1 cellular context compared by ENCODE assay signal in the genomic region with DNA sequence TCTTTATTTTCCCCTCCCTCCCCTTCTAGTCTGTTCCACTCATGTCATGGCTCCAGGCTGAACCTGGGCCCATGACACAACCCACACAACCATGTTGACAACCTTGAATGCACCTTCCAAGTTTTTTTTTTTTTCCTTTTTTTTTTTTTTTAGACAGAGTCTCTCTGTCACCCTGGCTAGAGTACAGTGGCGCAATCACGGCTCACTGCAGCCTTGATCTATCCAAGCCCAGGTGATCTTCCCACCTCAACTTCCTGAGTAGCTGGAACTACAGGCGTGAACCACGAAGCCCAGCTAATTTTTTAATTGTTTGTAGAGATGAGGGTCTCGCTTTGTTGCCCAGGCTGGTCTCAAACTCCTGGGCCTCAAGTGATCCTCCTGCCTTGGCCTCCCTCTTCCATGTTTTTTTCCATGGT.
A peak's percentile ranks its signal among the peaks of the same experiment; 100 is the strongest.
TF ChIP-seq lines count a peak whose summit lies in the region.

No MANE protein-coding gene starts in this region.

TF ChIP-seq in HepG2, 621 proteins besides CTCF, POLR2A, EP300 and RAD21 (continues in another document):
- TF ChIP-seq, protein P1, sequence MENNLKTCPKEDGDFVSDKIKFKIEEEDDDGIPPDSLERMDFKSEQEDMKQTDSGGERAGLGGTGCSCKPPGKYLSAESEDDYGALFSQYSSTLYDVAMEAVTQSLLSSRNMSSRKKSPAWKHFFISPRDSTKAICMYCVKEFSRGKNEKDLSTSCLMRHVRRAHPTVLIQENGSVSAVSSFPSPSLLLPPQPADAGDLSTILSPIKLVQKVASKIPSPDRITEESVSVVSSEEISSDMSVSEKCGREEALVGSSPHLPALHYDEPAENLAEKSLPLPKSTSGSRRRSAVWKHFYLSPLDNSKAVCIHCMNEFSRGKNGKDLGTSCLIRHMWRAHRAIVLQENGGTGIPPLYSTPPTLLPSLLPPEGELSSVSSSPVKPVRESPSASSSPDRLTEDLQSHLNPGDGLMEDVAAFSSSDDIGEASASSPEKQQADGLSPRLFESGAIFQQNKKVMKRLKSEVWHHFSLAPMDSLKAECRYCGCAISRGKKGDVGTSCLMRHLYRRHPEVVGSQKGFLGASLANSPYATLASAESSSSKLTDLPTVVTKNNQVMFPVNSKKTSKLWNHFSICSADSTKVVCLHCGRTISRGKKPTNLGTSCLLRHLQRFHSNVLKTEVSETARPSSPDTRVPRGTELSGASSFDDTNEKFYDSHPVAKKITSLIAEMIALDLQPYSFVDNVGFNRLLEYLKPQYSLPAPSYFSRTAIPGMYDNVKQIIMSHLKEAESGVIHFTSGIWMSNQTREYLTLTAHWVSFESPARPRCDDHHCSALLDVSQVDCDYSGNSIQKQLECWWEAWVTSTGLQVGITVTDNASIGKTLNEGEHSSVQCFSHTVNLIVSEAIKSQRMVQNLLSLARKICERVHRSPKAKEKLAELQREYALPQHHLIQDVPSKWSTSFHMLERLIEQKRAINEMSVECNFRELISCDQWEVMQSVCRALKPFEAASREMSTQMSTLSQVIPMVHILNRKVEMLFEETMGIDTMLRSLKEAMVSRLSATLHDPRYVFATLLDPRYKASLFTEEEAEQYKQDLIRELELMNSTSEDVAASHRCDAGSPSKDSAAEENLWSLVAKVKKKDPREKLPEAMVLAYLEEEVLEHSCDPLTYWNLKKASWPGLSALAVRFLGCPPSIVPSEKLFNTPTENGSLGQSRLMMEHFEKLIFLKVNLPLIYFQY (CRISPR knock-in tag; IDR thresholded peaks at IDR 0.05; ENCODE audit: borderline replicate concordance), result peak; percentile 46; the same call in 1 of the 2 replicates
- no peak for TF ChIP-seq KLF6 (CRISPR knock-in tag; IDR thresholded peaks at IDR 0.05)
- TF ChIP-seq, protein P2, sequence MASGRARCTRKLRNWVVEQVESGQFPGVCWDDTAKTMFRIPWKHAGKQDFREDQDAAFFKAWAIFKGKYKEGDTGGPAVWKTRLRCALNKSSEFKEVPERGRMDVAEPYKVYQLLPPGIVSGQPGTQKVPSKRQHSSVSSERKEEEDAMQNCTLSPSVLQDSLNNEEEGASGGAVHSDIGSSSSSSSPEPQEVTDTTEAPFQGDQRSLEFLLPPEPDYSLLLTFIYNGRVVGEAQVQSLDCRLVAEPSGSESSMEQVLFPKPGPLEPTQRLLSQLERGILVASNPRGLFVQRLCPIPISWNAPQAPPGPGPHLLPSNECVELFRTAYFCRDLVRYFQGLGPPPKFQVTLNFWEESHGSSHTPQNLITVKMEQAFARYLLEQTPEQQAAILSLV (CRISPR knock-in tag; IDR thresholded peaks at IDR 0.05; ENCODE audit: borderline replicate concordance), result peak; percentile 74; the same call in 1 of the 2 replicates
- TF ChIP-seq NR3C1 (CRISPR knock-in tag; IDR thresholded peaks at IDR 0.05), result no peak
- TF ChIP-seq, protein P3, sequence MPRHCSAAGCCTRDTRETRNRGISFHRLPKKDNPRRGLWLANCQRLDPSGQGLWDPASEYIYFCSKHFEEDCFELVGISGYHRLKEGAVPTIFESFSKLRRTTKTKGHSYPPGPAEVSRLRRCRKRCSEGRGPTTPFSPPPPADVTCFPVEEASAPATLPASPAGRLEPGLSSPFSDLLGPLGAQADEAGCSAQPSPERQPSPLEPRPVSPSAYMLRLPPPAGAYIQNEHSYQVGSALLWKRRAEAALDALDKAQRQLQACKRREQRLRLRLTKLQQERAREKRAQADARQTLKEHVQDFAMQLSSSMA (CRISPR knock-in tag; IDR thresholded peaks at IDR 0.05), result no peak
- TF ChIP-seq KLF11 (CRISPR knock-in tag; IDR thresholded peaks at IDR 0.05), result no peak
- no peak for TF ChIP-seq ZNF768 (CRISPR knock-in tag; IDR thresholded peaks at IDR 0.05)
- TF ChIP-seq, protein P4, sequence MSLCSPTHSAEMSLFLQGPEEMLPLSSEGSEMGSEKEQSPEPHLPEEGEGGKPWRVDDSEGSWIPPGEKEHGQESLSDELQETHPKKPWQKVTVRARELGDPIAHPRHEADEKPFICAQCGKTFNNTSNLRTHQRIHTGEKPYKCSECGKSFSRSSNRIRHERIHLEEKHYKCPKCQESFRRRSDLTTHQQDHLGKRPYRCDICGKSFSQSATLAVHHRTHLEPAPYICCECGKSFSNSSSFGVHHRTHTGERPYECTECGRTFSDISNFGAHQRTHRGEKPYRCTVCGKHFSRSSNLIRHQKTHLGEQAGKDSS (CRISPR knock-in tag; IDR thresholded peaks at IDR 0.05; ENCODE audit: borderline replicate concordance, low read depth), result peak; percentile 39; the same call in 1 of the 2 replicates
- TF ChIP-seq SP2 (CRISPR knock-in tag; IDR thresholded peaks at IDR 0.05), result no peak
- no peak for TF ChIP-seq HNRNPL (IDR thresholded peaks at IDR 0.05; ENCODE audit: low read depth, low read length)
- TF ChIP-seq, protein P5, sequence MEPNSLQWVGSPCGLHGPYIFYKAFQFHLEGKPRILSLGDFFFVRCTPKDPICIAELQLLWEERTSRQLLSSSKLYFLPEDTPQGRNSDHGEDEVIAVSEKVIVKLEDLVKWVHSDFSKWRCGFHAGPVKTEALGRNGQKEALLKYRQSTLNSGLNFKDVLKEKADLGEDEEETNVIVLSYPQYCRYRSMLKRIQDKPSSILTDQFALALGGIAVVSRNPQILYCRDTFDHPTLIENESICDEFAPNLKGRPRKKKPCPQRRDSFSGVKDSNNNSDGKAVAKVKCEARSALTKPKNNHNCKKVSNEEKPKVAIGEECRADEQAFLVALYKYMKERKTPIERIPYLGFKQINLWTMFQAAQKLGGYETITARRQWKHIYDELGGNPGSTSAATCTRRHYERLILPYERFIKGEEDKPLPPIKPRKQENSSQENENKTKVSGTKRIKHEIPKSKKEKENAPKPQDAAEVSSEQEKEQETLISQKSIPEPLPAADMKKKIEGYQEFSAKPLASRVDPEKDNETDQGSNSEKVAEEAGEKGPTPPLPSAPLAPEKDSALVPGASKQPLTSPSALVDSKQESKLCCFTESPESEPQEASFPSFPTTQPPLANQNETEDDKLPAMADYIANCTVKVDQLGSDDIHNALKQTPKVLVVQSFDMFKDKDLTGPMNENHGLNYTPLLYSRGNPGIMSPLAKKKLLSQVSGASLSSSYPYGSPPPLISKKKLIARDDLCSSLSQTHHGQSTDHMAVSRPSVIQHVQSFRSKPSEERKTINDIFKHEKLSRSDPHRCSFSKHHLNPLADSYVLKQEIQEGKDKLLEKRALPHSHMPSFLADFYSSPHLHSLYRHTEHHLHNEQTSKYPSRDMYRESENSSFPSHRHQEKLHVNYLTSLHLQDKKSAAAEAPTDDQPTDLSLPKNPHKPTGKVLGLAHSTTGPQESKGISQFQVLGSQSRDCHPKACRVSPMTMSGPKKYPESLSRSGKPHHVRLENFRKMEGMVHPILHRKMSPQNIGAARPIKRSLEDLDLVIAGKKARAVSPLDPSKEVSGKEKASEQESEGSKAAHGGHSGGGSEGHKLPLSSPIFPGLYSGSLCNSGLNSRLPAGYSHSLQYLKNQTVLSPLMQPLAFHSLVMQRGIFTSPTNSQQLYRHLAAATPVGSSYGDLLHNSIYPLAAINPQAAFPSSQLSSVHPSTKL (CRISPR knock-in tag; IDR thresholded peaks at IDR 0.05), result peak; percentile 89; the same call in 1 of the 2 replicates
- TF ChIP-seq ZNF891 (CRISPR knock-in tag; IDR thresholded peaks at IDR 0.05), result no peak
- no peak for TF ChIP-seq ZNF253 (CRISPR knock-in tag; IDR thresholded peaks at IDR 0.05; ENCODE audit: borderline replicate concordance)
- peak; percentile 90 for TF ChIP-seq FOXJ3 (CRISPR knock-in tag; IDR thresholded peaks at IDR 0.05; ENCODE audit: borderline replicate concordance)
- TF ChIP-seq TCF7L2 (IDR thresholded peaks at IDR 0.05; ENCODE audit: low read depth, low read length), result no peak
- TF ChIP-seq, protein P6, sequence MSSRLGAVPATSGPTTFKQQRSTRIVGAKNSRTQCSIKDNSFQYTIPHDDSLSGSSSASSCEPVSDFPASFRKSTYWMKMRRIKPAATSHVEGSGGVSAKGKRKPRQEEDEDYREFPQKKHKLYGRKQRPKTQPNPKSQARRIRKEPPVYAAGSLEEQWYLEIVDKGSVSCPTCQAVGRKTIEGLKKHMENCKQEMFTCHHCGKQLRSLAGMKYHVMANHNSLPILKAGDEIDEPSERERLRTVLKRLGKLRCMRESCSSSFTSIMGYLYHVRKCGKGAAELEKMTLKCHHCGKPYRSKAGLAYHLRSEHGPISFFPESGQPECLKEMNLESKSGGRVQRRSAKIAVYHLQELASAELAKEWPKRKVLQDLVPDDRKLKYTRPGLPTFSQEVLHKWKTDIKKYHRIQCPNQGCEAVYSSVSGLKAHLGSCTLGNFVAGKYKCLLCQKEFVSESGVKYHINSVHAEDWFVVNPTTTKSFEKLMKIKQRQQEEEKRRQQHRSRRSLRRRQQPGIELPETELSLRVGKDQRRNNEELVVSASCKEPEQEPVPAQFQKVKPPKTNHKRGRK (CRISPR knock-in tag; IDR thresholded peaks at IDR 0.05), result no peak
- TF ChIP-seq RFX1 (IDR thresholded peaks at IDR 0.05), result no peak
- no peak for TF ChIP-seq ZNF44 (CRISPR knock-in tag; IDR thresholded peaks at IDR 0.05)
- no peak for TF ChIP-seq TAF15 (IDR thresholded peaks at IDR 0.05; ENCODE audit: low read depth, low read length, poor library complexity, severe bottlenecking)
- no peak for TF ChIP-seq ZNF224 (CRISPR knock-in tag; IDR thresholded peaks at IDR 0.05)
- TF ChIP-seq, protein P7, sequence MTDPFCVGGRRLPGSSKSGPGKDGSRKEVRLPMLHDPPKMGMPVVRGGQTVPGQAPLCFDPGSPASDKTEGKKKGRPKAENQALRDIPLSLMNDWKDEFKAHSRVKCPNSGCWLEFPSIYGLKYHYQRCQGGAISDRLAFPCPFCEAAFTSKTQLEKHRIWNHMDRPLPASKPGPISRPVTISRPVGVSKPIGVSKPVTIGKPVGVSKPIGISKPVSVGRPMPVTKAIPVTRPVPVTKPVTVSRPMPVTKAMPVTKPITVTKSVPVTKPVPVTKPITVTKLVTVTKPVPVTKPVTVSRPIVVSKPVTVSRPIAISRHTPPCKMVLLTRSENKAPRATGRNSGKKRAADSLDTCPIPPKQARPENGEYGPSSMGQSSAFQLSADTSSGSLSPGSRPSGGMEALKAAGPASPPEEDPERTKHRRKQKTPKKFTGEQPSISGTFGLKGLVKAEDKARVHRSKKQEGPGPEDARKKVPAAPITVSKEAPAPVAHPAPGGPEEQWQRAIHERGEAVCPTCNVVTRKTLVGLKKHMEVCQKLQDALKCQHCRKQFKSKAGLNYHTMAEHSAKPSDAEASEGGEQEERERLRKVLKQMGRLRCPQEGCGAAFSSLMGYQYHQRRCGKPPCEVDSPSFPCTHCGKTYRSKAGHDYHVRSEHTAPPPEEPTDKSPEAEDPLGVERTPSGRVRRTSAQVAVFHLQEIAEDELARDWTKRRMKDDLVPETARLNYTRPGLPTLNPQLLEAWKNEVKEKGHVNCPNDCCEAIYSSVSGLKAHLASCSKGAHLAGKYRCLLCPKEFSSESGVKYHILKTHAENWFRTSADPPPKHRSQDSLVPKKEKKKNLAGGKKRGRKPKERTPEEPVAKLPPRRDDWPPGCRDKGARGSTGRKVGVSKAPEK (CRISPR knock-in tag; IDR thresholded peaks at IDR 0.05; ENCODE audit: borderline replicate concordance), result no peak
- no peak for TF ChIP-seq YEATS2 (CRISPR knock-in tag; IDR thresholded peaks at IDR 0.05; ENCODE audit: borderline replicate concordance)
- TF ChIP-seq ZNF331 (CRISPR knock-in tag; IDR thresholded peaks at IDR 0.05), result no peak
- no peak for TF ChIP-seq KDM1A (CRISPR knock-in tag; IDR thresholded peaks at IDR 0.05)
- TF ChIP-seq ZNF616 (CRISPR knock-in tag; IDR thresholded peaks at IDR 0.05; ENCODE audit: low read depth), result no peak
- TF ChIP-seq SMARCC2 (IDR thresholded peaks at IDR 0.05), result no peak
- peak; percentile 75 for TF ChIP-seq NFIC (IDR thresholded peaks at IDR 0.05; ENCODE audit: low read length)
- TF ChIP-seq, protein P8, sequence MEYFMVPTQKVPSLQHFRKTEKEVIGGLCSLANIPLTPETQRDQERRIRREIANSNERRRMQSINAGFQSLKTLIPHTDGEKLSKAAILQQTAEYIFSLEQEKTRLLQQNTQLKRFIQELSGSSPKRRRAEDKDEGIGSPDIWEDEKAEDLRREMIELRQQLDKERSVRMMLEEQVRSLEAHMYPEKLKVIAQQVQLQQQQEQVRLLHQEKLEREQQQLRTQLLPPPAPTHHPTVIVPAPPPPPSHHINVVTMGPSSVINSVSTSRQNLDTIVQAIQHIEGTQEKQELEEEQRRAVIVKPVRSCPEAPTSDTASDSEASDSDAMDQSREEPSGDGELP (IDR thresholded peaks at IDR 0.05; ENCODE audit: borderline replicate concordance, low read depth), result peak; percentile 90
- TF ChIP-seq KAT2B (IDR thresholded peaks at IDR 0.05; ENCODE audit: borderline replicate concordance, low read depth, low read length), result no peak
- TF ChIP-seq NR2F6 (IDR thresholded peaks at IDR 0.05), result peak; percentile 81
- TF ChIP-seq NR2F6 (CRISPR knock-in tag; IDR thresholded peaks at IDR 0.05), result peak; percentile 79
- TF ChIP-seq MBNL3 (CRISPR knock-in tag; conservative IDR thresholded peaks at IDR 0.05), result no peak
- TF ChIP-seq MZF1 (CRISPR knock-in tag; IDR thresholded peaks at IDR 0.05; ENCODE audit: borderline replicate concordance), result no peak
- TF ChIP-seq RCOR2 (CRISPR knock-in tag; IDR thresholded peaks at IDR 0.05), result peak; percentile 92; the same call in 1 of the 2 replicates
- no peak for TF ChIP-seq IKZF4 (CRISPR knock-in tag; IDR thresholded peaks at IDR 0.05; ENCODE audit: borderline replicate concordance, low read depth, not compliant biosample characterization)
- peak; percentile 51; the same call in 1 of the 2 replicates for TF ChIP-seq PHF21A (CRISPR knock-in tag; IDR thresholded peaks at IDR 0.05)
- TF ChIP-seq MLLT10 (CRISPR knock-in tag; IDR thresholded peaks at IDR 0.05), result no peak
- no peak for TF ChIP-seq ZNF468 (CRISPR knock-in tag; IDR thresholded peaks at IDR 0.05)
- no peak for TF ChIP-seq NFE2L2 (IDR thresholded peaks at IDR 0.05; ENCODE audit: low read length)
- 0 out of 2 replicates have a peak, but pooled peaks have one; percentile 35 for TF ChIP-seq ZNF317 (CRISPR knock-in tag; IDR thresholded peaks at IDR 0.05)
- no peak for TF ChIP-seq ATF7-NPFF (CRISPR knock-in tag; IDR thresholded peaks at IDR 0.05; ENCODE audit: low read depth)
- TF ChIP-seq, protein P9, sequence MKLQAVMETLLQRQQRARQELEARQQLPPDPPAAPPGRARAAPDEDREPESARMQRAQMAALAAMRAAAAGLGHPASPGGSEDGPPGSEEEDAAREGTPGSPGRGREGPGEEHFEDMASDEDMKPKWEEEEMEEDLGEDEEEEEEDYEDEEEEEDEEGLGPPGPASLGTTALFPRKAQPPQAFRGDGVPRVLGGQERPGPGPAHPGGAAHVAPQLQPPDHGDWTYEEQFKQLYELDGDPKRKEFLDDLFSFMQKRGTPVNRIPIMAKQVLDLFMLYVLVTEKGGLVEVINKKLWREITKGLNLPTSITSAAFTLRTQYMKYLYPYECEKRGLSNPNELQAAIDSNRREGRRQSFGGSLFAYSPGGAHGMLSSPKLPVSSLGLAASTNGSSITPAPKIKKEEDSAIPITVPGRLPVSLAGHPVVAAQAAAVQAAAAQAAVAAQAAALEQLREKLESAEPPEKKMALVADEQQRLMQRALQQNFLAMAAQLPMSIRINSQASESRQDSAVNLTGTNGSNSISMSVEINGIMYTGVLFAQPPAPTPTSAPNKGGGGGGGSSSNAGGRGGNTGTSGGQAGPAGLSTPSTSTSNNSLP (IDR thresholded peaks at IDR 0.05; ENCODE audit: low read depth, low read length), result peak; percentile 66
- TF ChIP-seq, protein P10, sequence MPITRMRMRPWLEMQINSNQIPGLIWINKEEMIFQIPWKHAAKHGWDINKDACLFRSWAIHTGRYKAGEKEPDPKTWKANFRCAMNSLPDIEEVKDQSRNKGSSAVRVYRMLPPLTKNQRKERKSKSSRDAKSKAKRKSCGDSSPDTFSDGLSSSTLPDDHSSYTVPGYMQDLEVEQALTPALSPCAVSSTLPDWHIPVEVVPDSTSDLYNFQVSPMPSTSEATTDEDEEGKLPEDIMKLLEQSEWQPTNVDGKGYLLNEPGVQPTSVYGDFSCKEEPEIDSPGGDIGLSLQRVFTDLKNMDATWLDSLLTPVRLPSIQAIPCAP (CRISPR knock-in tag; IDR thresholded peaks at IDR 0.05; ENCODE audit: low read depth), result no peak
- TF ChIP-seq REPIN1 (CRISPR knock-in tag; IDR thresholded peaks at IDR 0.05; ENCODE audit: borderline replicate concordance, low read depth), result 0 out of 2 replicates have a peak, but pooled peaks have one; percentile 22
- peak; percentile 41; the same call in 1 of the 2 replicates for TF ChIP-seq ZFX (CRISPR knock-in tag; IDR thresholded peaks at IDR 0.05; ENCODE audit: low read depth)
